ENCODE assay signal across 1 cellular context in the genomic region with DNA sequence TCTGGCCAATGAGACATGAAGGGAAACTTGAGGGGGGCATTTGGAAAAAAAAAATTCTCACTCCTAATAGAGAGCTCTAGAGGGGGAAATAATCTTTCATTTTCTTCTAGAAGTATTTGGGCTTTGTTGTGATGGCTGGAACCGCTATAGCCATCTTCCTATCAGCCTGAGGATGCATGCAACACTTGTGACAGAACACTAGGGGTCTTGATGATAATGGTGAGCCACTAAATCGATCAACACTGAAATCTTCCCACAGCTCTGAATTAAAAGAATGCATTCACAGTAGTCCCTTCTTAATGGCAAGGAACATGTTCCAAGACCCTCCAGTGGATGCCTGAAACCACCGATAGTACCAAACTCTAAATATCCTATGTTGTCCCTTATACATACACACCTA.
TF ChIP-seq lines count a peak whose summit lies in the region.

No MANE protein-coding gene starts in this region.

TF ChIP-seq in WTC11, 78 proteins besides CTCF, POLR2A, EP300 and RAD21 (continued from another document):
- TF ChIP-seq, protein P1, sequence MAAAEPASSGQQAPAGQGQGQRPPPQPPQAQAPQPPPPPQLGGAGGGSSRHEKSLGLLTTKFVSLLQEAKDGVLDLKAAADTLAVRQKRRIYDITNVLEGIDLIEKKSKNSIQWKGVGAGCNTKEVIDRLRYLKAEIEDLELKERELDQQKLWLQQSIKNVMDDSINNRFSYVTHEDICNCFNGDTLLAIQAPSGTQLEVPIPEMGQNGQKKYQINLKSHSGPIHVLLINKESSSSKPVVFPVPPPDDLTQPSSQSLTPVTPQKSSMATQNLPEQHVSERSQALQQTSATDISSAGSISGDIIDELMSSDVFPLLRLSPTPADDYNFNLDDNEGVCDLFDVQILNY (CRISPR knock-in tag; IDR thresholded peaks at IDR 0.05) = no peak
TF ChIP-seq in WTC11: peak in this region for 0.
